ENCODE assay signal across 1 cellular context in genomic region chr22:44676066-44676440, GRCh38.
TF ChIP-seq lines count a peak whose summit lies in the region.

No MANE protein-coding gene starts in this region.

TF ChIP-seq in K562, 482 proteins besides CTCF, POLR2A, EP300 and RAD21:
- peak; percentile 33; the same call in 1 of the 2 replicates for TF ChIP-seq CEBPB (tag; IDR thresholded peaks at IDR 0.05)
- TF ChIP-seq ZNF121 (CRISPR knock-in tag; conservative IDR thresholded peaks at IDR 0.05) = peak; percentile 67
